ENCODE assay signal across 8 cellular contexts in the genomic region with DNA sequence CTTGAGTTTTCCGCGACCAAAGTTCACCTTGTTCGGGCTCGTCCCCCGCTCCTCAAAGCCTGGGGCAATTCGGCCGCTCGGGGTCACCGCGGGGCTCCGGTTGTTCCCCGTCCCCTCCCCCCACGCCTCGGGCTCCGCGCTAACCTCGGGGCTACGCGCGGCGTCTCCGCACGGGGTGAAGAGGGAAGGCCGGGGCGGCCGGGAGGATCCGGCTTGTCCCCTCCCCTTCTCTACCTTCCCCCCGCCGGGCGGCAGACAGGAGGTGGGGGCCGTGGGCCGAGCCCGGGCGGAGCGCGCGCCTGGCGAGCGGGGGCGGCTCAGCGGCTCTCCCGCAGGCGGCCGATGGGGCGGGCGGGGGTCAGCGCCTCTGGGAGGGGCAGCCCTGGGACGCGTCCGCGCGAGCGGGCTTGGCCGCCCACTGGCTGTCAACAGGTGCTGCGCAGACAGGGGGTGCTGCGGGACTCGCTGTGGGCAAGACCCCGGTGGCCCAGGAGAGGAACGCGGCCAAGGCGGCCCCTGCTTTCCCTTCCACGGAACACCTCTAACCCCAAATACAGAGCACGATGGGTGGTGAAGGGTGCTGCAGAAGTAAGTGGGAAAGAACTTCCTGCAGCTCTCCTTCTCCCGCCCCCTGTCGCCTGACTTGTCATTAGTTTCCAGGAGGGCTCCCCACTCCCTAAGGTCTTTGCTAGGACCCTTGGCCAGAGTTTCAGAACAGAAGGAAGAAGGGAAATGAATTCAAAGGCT. TPM values are rescaled to one million over a fixed set of nuclear protein-coding genes. Genes with fewer than 3 reads are reported as not detected.
DNase-seq lines count a peak whose midpoint lies in the region; ATAC-seq, FAIRE-seq and TF ChIP-seq lines count a peak whose summit lies in the region.

A gene with protein sequence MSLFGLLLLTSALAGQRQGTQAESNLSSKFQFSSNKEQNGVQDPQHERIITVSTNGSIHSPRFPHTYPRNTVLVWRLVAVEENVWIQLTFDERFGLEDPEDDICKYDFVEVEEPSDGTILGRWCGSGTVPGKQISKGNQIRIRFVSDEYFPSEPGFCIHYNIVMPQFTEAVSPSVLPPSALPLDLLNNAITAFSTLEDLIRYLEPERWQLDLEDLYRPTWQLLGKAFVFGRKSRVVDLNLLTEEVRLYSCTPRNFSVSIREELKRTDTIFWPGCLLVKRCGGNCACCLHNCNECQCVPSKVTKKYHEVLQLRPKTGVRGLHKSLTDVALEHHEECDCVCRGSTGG (minus strand): TSS at position 177 of the 747 bp plus-strand sequence. CDS start 896 bp downstream, outside the sequence.

- H3K4me1 ChIP-seq in NT2/D1 (ENCODE audit: insufficient read depth, insufficient read length) (no peaks in the 10 kb centered on the region), breast epithelium (peaks cover 0 to 8% of the 10 kb centered on the region in 2 donors), OCI-LY7 (ENCODE audit: insufficient read depth, low read length, poor library complexity, severe bottlenecking) (no peaks in the 10 kb centered on the region)

- H2AFZ ChIP-seq in OCI-LY7 (ENCODE audit: low read length), result no peak within 1 kb of the TSS

- CTCF ChIA-PET in OCI-LY7 (lab: Charles Lee; ENCODE audit: unreplicated experiment), result no interaction called here

- H3K36me3 ChIP-seq in NT2/D1 (ENCODE audit: insufficient read depth, insufficient read length, low read length), result no peaks in the 10 kb centered on the region
- no peaks in the 10 kb centered on the region for H3K36me3 ChIP-seq in breast epithelium
- no peaks in the 10 kb centered on the region for H3K36me3 ChIP-seq in OCI-LY7 (ENCODE audit: insufficient read depth, low read length)

- H3K27ac ChIP-seq in breast epithelium, result peak within 1 kb of the TSS; percentile 94 to 95
- H3K27ac ChIP-seq in OCI-LY7 (ENCODE audit: low read depth, low read length, poor library complexity, severe bottlenecking), result no peak within 1 kb of the TSS

- POLR2A ChIA-PET in OCI-LY7 (lab: Charles Lee), result no interaction called here

- peak within 1 kb of the TSS; percentile 68 for H3K9ac ChIP-seq in NT2/D1 (ENCODE audit: insufficient read length, low read depth)

- intact Hi-C loops in breast epithelium (cut with DNase I; ENCODE audit: low total_unique reads), result no loop called here
- intact Hi-C loops in OCI-LY7 (cut with micrococcal nuclease; ENCODE audit: unreplicated experiment), result no loop called here

- H3K27me3 ChIP-seq in NT2/D1 (ENCODE audit: insufficient read depth, insufficient read length), result no peaks in the 10 kb centered on the region
- no peaks in the 10 kb centered on the region for H3K27me3 ChIP-seq in breast epithelium

- no peak within 1 kb of the TSS for H3K4me2 ChIP-seq in OCI-LY7 (ENCODE audit: low read length)

- H4K20me1 ChIP-seq in OCI-LY7 (ENCODE audit: insufficient read depth, low read length), result no peaks in the 10 kb centered on the region

- FAIRE-seq in H54 (lab: Jason Lieb, UNC), result no peak

- no TSS peak for BruUV-seq in OCI-LY7 (replicated peaks; lab: Mats Ljungman, UMichigan)

- H3K9me2 ChIP-seq in OCI-LY7 (ENCODE audit: insufficient read depth, low read length), result no peaks in the 10 kb centered on the region

- ATAC-seq in GM21528 (IDR thresholded peaks at IDR 0.05; ENCODE audit: low FRiP score, unreplicated experiment), result no peak

- H3K9me3 ChIP-seq in NT2/D1 (ENCODE audit: insufficient read depth, low read length) (no peaks in the 10 kb centered on the region; the same call in 1 of the 2 replicates), breast epithelium (no peaks in the 10 kb centered on the region), OCI-LY7 (ENCODE audit: low read length) (no peaks in the 10 kb centered on the region)

- peak in 2 of 3 donors; percentile 28 to 36 for TF ChIP-seq CTCF in breast epithelium (IDR thresholded peaks at IDR 0.05)
- TF ChIP-seq CTCF in OCI-LY7 (conservative IDR thresholded peaks at IDR 0.05; ENCODE audit: low read length), result no peak

- TF ChIP-seq POLR2A in H54 (IDR thresholded peaks at IDR 0.05; ENCODE audit: low read depth, low read length) (no peak; the same call in 1 of the 2 replicates), breast epithelium (IDR thresholded peaks at IDR 0.05) (no peak)

- H3K4me3 ChIP-seq in NT2/D1 (ENCODE audit: insufficient read length, low read depth) (peak within 1 kb of the TSS; percentile 63), breast epithelium (peak within 1 kb of the TSS; percentile 79 to 85 (median 80)), iPS-11a (ENCODE audit: low read depth, low read length) (peak within 1 kb of the TSS; percentile 58), OCI-LY7 (ENCODE audit: low read depth, low read length, poor library complexity, severe bottlenecking) (no peak within 1 kb of the TSS)

- DNase-seq in C1 segment of cervical spinal cord (lab: John Stamatoyannopoulos, UW) (peak in 12 of 14 donors; percentile 17 to 83 (median 66)), H54 (ENCODE audit: insufficient read length, low spot score) (peak; percentile 45), NT2/D1 (ENCODE audit: low read depth, low spot score) (no peak), breast epithelium (ENCODE audit: low spot score in 2 of 2) (peak; percentile 53 to 69), putamen (ENCODE audit: low spot score) (peak; percentile 59), OCI-LY7 (ENCODE audit: low spot score) (no peak)

- no peaks in the 10 kb centered on the region for H3K79me2 ChIP-seq in OCI-LY7 (ENCODE audit: insufficient read depth, low read depth, low read length)

RNA-seq across cellular contexts. Expression of the gene that starts here (rescaled TPM):
- total RNA-seq in breast epithelium, result 10 to 100 TPM; 32.4 to 59.7 (median 54.4) TPM
- not detected in 2 replicates for total RNA-seq in OCI-LY7 (2014; rRNA removed; shearing (Covaris generic))
- total RNA-seq in OCI-LY7 (2022), result not detected in 2 replicates

Comparison
In these comparisons a context has a peak if more than half of its experiments do, and no peak if none do; other contexts are left out.
1. RNA of the gene that starts here (total RNA-seq): 32.4 to 59.7 TPM in breast epithelium; not detected in OCI-LY7; every median in the first group is over 10 times any median in the second.
2. DNase-seq: peak in C1 segment of cervical spinal cord (12 of 14), H54 (single experiment), breast epithelium (2 of 2) and putamen (single experiment); none in NT2/D1 (single experiment) and OCI-LY7 (single experiment).